Comparison of ENCODE assay signal across 8 cellular contexts in the genomic region with DNA sequence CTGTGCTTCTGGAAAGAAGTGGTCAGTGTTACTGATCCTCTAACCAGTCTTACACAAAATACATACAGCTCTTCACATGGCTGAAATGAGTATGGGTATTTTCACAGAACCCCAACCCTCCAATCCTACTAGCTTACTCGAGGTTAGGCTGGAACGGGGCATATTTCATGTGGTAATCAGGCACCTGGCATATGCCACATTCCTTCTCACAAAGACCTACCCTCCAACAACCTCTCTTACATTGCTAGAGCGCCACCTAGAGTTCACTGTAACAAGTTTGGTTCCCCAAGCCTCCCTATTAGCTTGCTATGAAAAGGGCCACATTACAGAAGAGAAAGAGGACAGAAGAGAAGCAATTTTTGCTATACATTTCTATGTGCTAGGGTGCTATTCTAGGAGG.
DNase-seq lines count a peak whose midpoint lies in the region; ATAC-seq and TF ChIP-seq lines count a peak whose summit lies in the region.

No MANE protein-coding gene starts in this region.

- no peak overlapping the region for H3K27ac ChIP-seq in Peyer's patch
- no peak overlapping the region for H3K27ac ChIP-seq in smooth muscle cell (ENCODE audit: low read depth)

- no peak overlapping the region for H3K27ac Mint-ChIP-seq in immature natural killer cell

- H3K36me3 Mint-ChIP-seq in immature natural killer cell: no peaks in the 10 kb centered on the region

- peak; percentile 72 for TF ChIP-seq CTCF in LNCaP clone FGC (IDR thresholded peaks at IDR 0.05; ENCODE audit: control insufficient read depth, extremely low read depth, insufficient read depth)
- TF ChIP-seq CTCF in Peyer's patch (IDR thresholded peaks at IDR 0.05): peak in 4 of 6 experiments; percentile 14 to 68 (median 62)
- TF ChIP-seq CTCF in fibroblast of the aortic adventitia (IDR thresholded peaks at IDR 0.05; ENCODE audit: insufficient read depth, low read length): peak; percentile 69
- TF ChIP-seq CTCF in smooth muscle cell (IDR thresholded peaks at IDR 0.05; ENCODE audit: borderline replicate concordance, insufficient read depth, poor library complexity, severe bottlenecking): peak; percentile 56

- H3K27me3 Mint-ChIP-seq in immature natural killer cell (ENCODE audit: low read depth in 3 of 3): peaks cover 0 to 2% (median 0%) of the 10 kb centered on the region in 3 donors

- no peaks in the 10 kb centered on the region for H3K9me3 ChIP-seq in Peyer's patch
- H3K9me3 ChIP-seq in smooth muscle cell (replicated peaks; ENCODE audit: low read depth): no peaks in the 10 kb centered on the region

- no peaks in the 10 kb centered on the region for H4K20me1 ChIP-seq in smooth muscle cell (ENCODE audit: low read depth)

- H3K9me3 Mint-ChIP-seq in immature natural killer cell: peaks cover 0 to 10% (median 4%) of the 10 kb centered on the region in 6 donors

- H3K4me1 Mint-ChIP-seq in immature natural killer cell: no peaks in the 10 kb centered on the region

- DNase-seq in DMS53 (lab: John Stamatoyannopoulos, UW) (peak; percentile 94), LNCaP clone FGC (ENCODE audit: low read depth) (peak; percentile 22), Peyer's patch (peak in 1 of 3 donors; percentile 58), fibroblast of the aortic adventitia (ENCODE audit: low read depth) (peak; percentile 77), smooth muscle cell (lab: John Stamatoyannopoulos, UW; ENCODE audit: unreplicated experiment) (no peak), immature natural killer cell (no peak)

- no peaks in the 10 kb centered on the region for H3K27me3 ChIP-seq in Peyer's patch
- no peaks in the 10 kb centered on the region for H3K27me3 ChIP-seq in smooth muscle cell (ENCODE audit: low read depth)

- H3K4me1 ChIP-seq in Peyer's patch: no peaks in the 10 kb centered on the region
- peaks cover 4% of the 10 kb centered on the region for H3K4me1 ChIP-seq in smooth muscle cell (ENCODE audit: low read depth)

- H3K36me3 ChIP-seq in Peyer's patch (no peaks in the 10 kb centered on the region), smooth muscle cell (ENCODE audit: low read depth) (no peaks in the 10 kb centered on the region)

- H3K4me3 Mint-ChIP-seq in immature natural killer cell: no peak overlapping the region

- 8% methylated on average over 3 of the region's 3 CpGs for WGBS in smooth muscle cell (ENCODE audit: low lambda C conversion rate)

- no peak for TF ChIP-seq POLR2A in Peyer's patch (IDR thresholded peaks at IDR 0.05)

- ATAC-seq in GM21619 (IDR thresholded peaks at IDR 0.05; ENCODE audit: unreplicated experiment): peak; percentile 66
- ATAC-seq in HG03025 (IDR thresholded peaks at IDR 0.05; ENCODE audit: low FRiP score, unreplicated experiment): no peak

- peaks cover 4% of the 10 kb centered on the region for H3F3A ChIP-seq in smooth muscle cell (ENCODE audit: low read depth)

- H3K9ac ChIP-seq in smooth muscle cell (ENCODE audit: low read depth): no peak overlapping the region

- no peak overlapping the region for H3K4me3 ChIP-seq in LNCaP clone FGC (ENCODE audit: low read depth, low read length)
- H3K4me3 ChIP-seq in Peyer's patch: no peak overlapping the region
- no peak overlapping the region for H3K4me3 ChIP-seq in fibroblast of the aortic adventitia (ENCODE audit: low read depth, low read length)
- H3K4me3 ChIP-seq in smooth muscle cell: no peak overlapping the region

- no peaks in the 10 kb centered on the region for H3K79me2 ChIP-seq in smooth muscle cell (ENCODE audit: low read depth)

- no peak overlapping the region for H2AFZ ChIP-seq in smooth muscle cell (ENCODE audit: low read depth)

- no peak overlapping the region for H3K4me2 ChIP-seq in smooth muscle cell

Comparison
In these comparisons a context has a peak if more than half of its experiments do, and no peak if none do; other contexts are left out.
1. DNase-seq: peak in DMS53 (single experiment), LNCaP clone FGC (single experiment) and fibroblast of the aortic adventitia (single experiment); none in smooth muscle cell (single experiment) and immature natural killer cell (0 of 3).
2. Peak in every context shown above with its lines, with median percentiles within 50 percentile points of each other: CTCF ChIP-seq.